18 cellular contexts compared by ENCODE assay signal in genomic region chr1:170321113-170321512, GRCh38.
DNase-seq lines count a peak whose midpoint lies in the region; ATAC-seq and TF ChIP-seq lines count a peak whose summit lies in the region.
"Had no signal": no experiment of that assay in that cellular context is flagged by ENCODE, and none has a peak within 500 bp of the region (broad histone marks: within the 10 kb centered on the region; RNA-seq: fewer than 3 reads in every experiment).

No MANE protein-coding gene starts in this region.

- TF ChIP-seq POLR2A in GM18505 (IDR thresholded peaks at IDR 0.05; ENCODE audit: borderline replicate concordance, extremely low read depth, insufficient read depth, insufficient read length): no peak

- no peak for TF ChIP-seq RAD21 in SK-N-SH (IDR thresholded peaks at IDR 0.05; ENCODE audit: low read length)

- no peaks in the 10 kb centered on the region for H4K20me1 ChIP-seq in SK-N-SH (ENCODE audit: insufficient read depth)

- peak overlapping the region in 1 of 2 experiments; percentile 18 for H2BK12ac ChIP-seq in mesenchymal stem cell (ENCODE audit: low read length in 2 of 2)

- H3K9me2 ChIP-seq in SK-N-SH: no peaks in the 10 kb centered on the region

- peaks cover 10% of the 10 kb centered on the region for H3F3A ChIP-seq in SK-N-SH (replicated peaks; ENCODE audit: insufficient read depth)

- H3K4me2 ChIP-seq in SK-N-SH (0 out of 2 replicates have a peak overlapping the region, but pooled peaks have one; percentile 26), mesenchymal stem cell (ENCODE audit: low read length, poor library complexity, severe bottlenecking) (no peak overlapping the region)
- H3K4me2 ChIP-seq: A549 had no signal

- in situ Hi-C loops in KBM-7 (cut with MboI; ENCODE audit: low pct_unique_long_range_greater_than_20kb, low sequenced_read_pairs): no loop called here

- H2AFZ ChIP-seq in SK-N-SH (ENCODE audit: low read depth) (0 out of 2 replicates have a peak overlapping the region, but pooled peaks have one; percentile 16), mesenchymal stem cell (ENCODE audit: low read depth, low read length) (no peak overlapping the region)

- no peak overlapping the region for H2BK5ac ChIP-seq in mesenchymal stem cell (ENCODE audit: low read depth, low read length, poor library complexity, severe bottlenecking)

- H3K27me3 ChIP-seq in SK-N-SH (ENCODE audit: insufficient read depth) (no peaks in the 10 kb centered on the region), mesenchymal stem cell (ENCODE audit: control insufficient read depth in 1 of 2, insufficient read depth in 1 of 2, low read length in 2 of 2) (no peaks in the 10 kb centered on the region)

- no peak overlapping the region for H2AK5ac ChIP-seq in mesenchymal stem cell (ENCODE audit: low read length, severe bottlenecking)

- ATAC-seq in GM18505 (IDR thresholded peaks at IDR 0.05; ENCODE audit: unreplicated experiment): no peak
- ATAC-seq in GM18907 (IDR thresholded peaks at IDR 0.05; ENCODE audit: unreplicated experiment): no peak
- ATAC-seq in GM19023 (IDR thresholded peaks at IDR 0.05; ENCODE audit: unreplicated experiment): no peak
- ATAC-seq: A549, Panc1 had no signal

- H3K4me1 ChIP-seq in SK-N-SH (ENCODE audit: control insufficient read depth in 1 of 2, insufficient read depth in 2 of 2, low read depth in 1 of 2, low read length in 1 of 2): peaks cover 0 to 3% of the 10 kb centered on the region in 2 experiments; a peak in 2 of 4 replicates
- H3K4me1 ChIP-seq in mesenchymal stem cell (ENCODE audit: control insufficient read depth, insufficient read depth, low read depth, low read length): no peaks in the 10 kb centered on the region
- H3K4me1 ChIP-seq: A549 had no signal

- no peak overlapping the region for H3K4ac ChIP-seq in mesenchymal stem cell (ENCODE audit: low read depth in 1 of 2, low read length in 2 of 2)

- H3K4me3 ChIP-seq in SK-N-SH (ENCODE audit: low read depth in 2 of 2, low read length in 1 of 2) (no peak overlapping the region), choroid plexus epithelial cell (ENCODE audit: low read depth, low read length) (no peak overlapping the region), mesenchymal stem cell (ENCODE audit: insufficient read depth in 1 of 2, low read depth in 1 of 2, low read length in 2 of 2) (no peak overlapping the region)
- H3K4me3 ChIP-seq: A549 had no signal

- H3K36me3 ChIP-seq in SK-N-SH (replicated peaks in 1 of 2; ENCODE audit: control insufficient read depth in 1 of 2, insufficient read depth in 2 of 2, low read length in 1 of 2): no peaks in the 10 kb centered on the region
- no peaks in the 10 kb centered on the region for H3K36me3 ChIP-seq in mesenchymal stem cell (ENCODE audit: control insufficient read depth in 1 of 2, insufficient read depth in 2 of 2, low read depth in 1 of 2, low read length in 2 of 2)

- no peaks in the 10 kb centered on the region for H3K79me2 ChIP-seq in SK-N-SH (ENCODE audit: insufficient read depth)

- H2BK15ac ChIP-seq in mesenchymal stem cell (ENCODE audit: low read depth, poor library complexity, severe bottlenecking): no peak overlapping the region

- WGBS in SK-N-SH (ENCODE audit: low lambda C conversion rate): 10% methylated on average over 6 of the region's 6 CpGs
- 86% methylated on average over 1 of the region's 6 CpGs for WGBS in mesenchymal stem cell

- no peak overlapping the region for H4K91ac ChIP-seq in mesenchymal stem cell (ENCODE audit: low read length)

- H3K23ac ChIP-seq in mesenchymal stem cell (ENCODE audit: low read length in 2 of 2): no peak overlapping the region

- POLR2A ChIA-PET in SK-N-SH (lab: Yijun Ruan, JAX): no interaction called here

- no peaks in the 10 kb centered on the region for H3K79me1 ChIP-seq in mesenchymal stem cell (replicated peaks; ENCODE audit: low read length, poor library complexity, severe bottlenecking)

- H3K9ac ChIP-seq in SK-N-SH: no peak overlapping the region
- H3K9ac ChIP-seq in mesenchymal stem cell (ENCODE audit: low read length): no peak overlapping the region

- TF ChIP-seq EP300 in SK-N-SH (IDR thresholded peaks at IDR 0.05; ENCODE audit: borderline replicate concordance in 1 of 2, low read depth in 1 of 2, low read length in 1 of 2): peak; percentile 42 to 83; a peak in 2 of 4 replicates

- H3K27ac ChIP-seq in SK-N-SH (ENCODE audit: low read depth in 2 of 2, low read length in 1 of 2) (peak overlapping the region; percentile 23 to 85; a peak in 3 of 4 replicates), mesenchymal stem cell (ENCODE audit: low read length, poor library complexity, severe bottlenecking) (no peak overlapping the region)
- H3K27ac ChIP-seq: A549 had no signal

- CTCF ChIA-PET in SK-N-SH (lab: Yijun Ruan, JAX): interaction anchor here (1.3 kb wide), 1 partner anchor 538 kb away, joined by 3 read pairs; no protein-coding TSS in a partner anchor

- TF ChIP-seq CTCF in SK-N-SH (IDR thresholded peaks at IDR 0.05) (no peak), choroid plexus epithelial cell (conservative IDR thresholded peaks at IDR 0.05; ENCODE audit: low read depth, low read length) (no peak)

- H3K9me3 ChIP-seq in SK-N-SH: no peaks in the 10 kb centered on the region; the same call in 1 of the 2 replicates
- peaks cover 6% of the 10 kb centered on the region for H3K9me3 ChIP-seq in mesenchymal stem cell (ENCODE audit: control insufficient read depth, low read length)
- H3K9me3 ChIP-seq: A549 had no signal

- no peak overlapping the region for H3K14ac ChIP-seq in mesenchymal stem cell (ENCODE audit: low read length in 2 of 2)

- peak; percentile 73 for DNase-seq in EH (ENCODE audit: low read depth)
- DNase-seq in SK-N-SH: no peak
- DNase-seq in choroid plexus epithelial cell (ENCODE audit: low read depth): peak; percentile 54
- DNase-seq in mesenchymal stem cell: peak; percentile 44
- no peak for DNase-seq in KBM-7
- DNase-seq: CD4-positive, alpha-beta T cell; GOT3; MM.1S; NCI-H1105; NCI-H187 treated with DMSO at 0.1 percent for 48 hours; NCI-H446; NCI-H774; SHP77 had no signal

- H2BK120ac ChIP-seq in mesenchymal stem cell (ENCODE audit: low read depth, low read length): no peak overlapping the region

- H4K8ac ChIP-seq in mesenchymal stem cell (ENCODE audit: low read length): no peak overlapping the region

- no peak overlapping the region for H3K18ac ChIP-seq in mesenchymal stem cell (ENCODE audit: low read depth in 1 of 2, low read length in 2 of 2)

TF ChIP-seq in SK-N-SH, 30 proteins besides CTCF, POLR2A, EP300 and RAD21 (continues in another document):
- TF ChIP-seq, protein P1, sequence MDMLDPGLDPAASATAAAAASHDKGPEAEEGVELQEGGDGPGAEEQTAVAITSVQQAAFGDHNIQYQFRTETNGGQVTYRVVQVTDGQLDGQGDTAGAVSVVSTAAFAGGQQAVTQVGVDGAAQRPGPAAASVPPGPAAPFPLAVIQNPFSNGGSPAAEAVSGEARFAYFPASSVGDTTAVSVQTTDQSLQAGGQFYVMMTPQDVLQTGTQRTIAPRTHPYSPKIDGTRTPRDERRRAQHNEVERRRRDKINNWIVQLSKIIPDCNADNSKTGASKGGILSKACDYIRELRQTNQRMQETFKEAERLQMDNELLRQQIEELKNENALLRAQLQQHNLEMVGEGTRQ (IDR thresholded peaks at IDR 0.05; ENCODE audit: borderline replicate concordance, low read depth, low read length): no peak
- TF ChIP-seq FOXJ3 (CRISPR knock-in tag; IDR thresholded peaks at IDR 0.05) (no peak), MXI1 (IDR thresholded peaks at IDR 0.05; ENCODE audit: low read depth, low read length) (no peak), ELF1 (IDR thresholded peaks at IDR 0.05) (no peak), RFX5 (IDR thresholded peaks at IDR 0.05; ENCODE audit: low read length) (no peak), TEAD4 (IDR thresholded peaks at IDR 0.05; ENCODE audit: borderline replicate concordance, insufficient read depth) (0 out of 2 replicates have a peak, but pooled peaks have one; percentile 53), RCOR1 (IDR thresholded peaks at IDR 0.05; ENCODE audit: low read length) (no peak), MEF2A (IDR thresholded peaks at IDR 0.05; ENCODE audit: borderline replicate concordance, low read depth) (no peak), TCF12 (IDR thresholded peaks at IDR 0.05) (peak; percentile 98), EZH2phosphoT487 (IDR thresholded peaks at IDR 0.05; ENCODE audit: borderline replicate concordance, low read depth) (no peak)
- TF ChIP-seq, protein P2, sequence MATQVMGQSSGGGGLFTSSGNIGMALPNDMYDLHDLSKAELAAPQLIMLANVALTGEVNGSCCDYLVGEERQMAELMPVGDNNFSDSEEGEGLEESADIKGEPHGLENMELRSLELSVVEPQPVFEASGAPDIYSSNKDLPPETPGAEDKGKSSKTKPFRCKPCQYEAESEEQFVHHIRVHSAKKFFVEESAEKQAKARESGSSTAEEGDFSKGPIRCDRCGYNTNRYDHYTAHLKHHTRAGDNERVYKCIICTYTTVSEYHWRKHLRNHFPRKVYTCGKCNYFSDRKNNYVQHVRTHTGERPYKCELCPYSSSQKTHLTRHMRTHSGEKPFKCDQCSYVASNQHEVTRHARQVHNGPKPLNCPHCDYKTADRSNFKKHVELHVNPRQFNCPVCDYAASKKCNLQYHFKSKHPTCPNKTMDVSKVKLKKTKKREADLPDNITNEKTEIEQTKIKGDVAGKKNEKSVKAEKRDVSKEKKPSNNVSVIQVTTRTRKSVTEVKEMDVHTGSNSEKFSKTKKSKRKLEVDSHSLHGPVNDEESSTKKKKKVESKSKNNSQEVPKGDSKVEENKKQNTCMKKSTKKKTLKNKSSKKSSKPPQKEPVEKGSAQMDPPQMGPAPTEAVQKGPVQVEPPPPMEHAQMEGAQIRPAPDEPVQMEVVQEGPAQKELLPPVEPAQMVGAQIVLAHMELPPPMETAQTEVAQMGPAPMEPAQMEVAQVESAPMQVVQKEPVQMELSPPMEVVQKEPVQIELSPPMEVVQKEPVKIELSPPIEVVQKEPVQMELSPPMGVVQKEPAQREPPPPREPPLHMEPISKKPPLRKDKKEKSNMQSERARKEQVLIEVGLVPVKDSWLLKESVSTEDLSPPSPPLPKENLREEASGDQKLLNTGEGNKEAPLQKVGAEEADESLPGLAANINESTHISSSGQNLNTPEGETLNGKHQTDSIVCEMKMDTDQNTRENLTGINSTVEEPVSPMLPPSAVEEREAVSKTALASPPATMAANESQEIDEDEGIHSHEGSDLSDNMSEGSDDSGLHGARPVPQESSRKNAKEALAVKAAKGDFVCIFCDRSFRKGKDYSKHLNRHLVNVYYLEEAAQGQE (IDR thresholded peaks at IDR 0.05; ENCODE audit: low read depth, low read length): no peak
- TF ChIP-seq, protein P3, sequence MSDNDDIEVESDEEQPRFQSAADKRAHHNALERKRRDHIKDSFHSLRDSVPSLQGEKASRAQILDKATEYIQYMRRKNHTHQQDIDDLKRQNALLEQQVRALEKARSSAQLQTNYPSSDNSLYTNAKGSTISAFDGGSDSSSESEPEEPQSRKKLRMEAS (IDR thresholded peaks at IDR 0.05; ENCODE audit: low read depth): peak; percentile 81; the same call in 1 of the 2 replicates

Comparison
In these comparisons a context has a peak if more than half of its experiments do, and no peak if none do; other contexts are left out.
1. DNase-seq: peak in EH (single experiment), choroid plexus epithelial cell (single experiment) and mesenchymal stem cell (single experiment); none in SK-N-SH (single experiment) and KBM-7 (single experiment).